Comparison of ENCODE assay signal across 20 cellular contexts in the genomic region with DNA sequence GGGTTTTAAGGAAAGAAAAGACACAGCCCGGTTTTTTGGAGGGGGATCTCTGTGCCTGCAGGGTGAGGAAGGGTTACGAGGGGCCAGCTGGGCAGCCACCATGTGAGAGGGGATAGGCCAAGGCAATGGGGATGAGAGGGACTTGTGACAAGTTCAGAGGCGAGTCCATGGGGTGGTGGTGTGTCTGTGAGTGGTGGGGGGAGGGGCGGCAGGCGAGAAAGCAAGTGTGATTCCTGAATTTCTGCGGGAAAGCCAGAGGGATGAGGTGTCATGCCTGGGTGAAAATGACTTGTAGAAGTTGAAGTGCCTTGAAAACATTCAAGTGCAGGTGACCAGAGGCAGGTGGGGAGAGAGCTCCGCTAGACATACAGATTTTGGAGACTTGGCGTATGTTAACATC.
A peak's percentile ranks its signal among the peaks of the same experiment; 100 is the strongest.
DNase-seq lines count a peak whose midpoint lies in the region; FAIRE-seq and TF ChIP-seq lines count a peak whose summit lies in the region.
"Had no signal": no experiment of that assay in that cellular context is flagged by ENCODE, and none has a peak within 500 bp of the region (broad histone marks: within the 10 kb centered on the region; RNA-seq: fewer than 3 reads in every experiment).

No MANE protein-coding gene starts in this region.

- no peak overlapping the region for H2BK15ac ChIP-seq in mesenchymal stem cell (ENCODE audit: low read depth, poor library complexity, severe bottlenecking)

- no peaks in the 10 kb centered on the region for H3K36me3 Mint-ChIP-seq in progenitor cell of endocrine pancreas (ENCODE audit: insufficient read depth)

- H3K9me3 ChIP-seq in mesenchymal stem cell (ENCODE audit: control insufficient read depth, low read length), result peaks cover 5% of the 10 kb centered on the region
- no peaks in the 10 kb centered on the region for H3K9me3 ChIP-seq in spleen

- no peak overlapping the region for H3K4me2 ChIP-seq in mesenchymal stem cell (ENCODE audit: low read length, poor library complexity, severe bottlenecking)

- intact Hi-C loops in spleen (cut with DNase I; ENCODE audit: low total_unique reads), result no loop called here

- H3K79me1 ChIP-seq in mesenchymal stem cell (replicated peaks; ENCODE audit: low read length, poor library complexity, severe bottlenecking), result no peaks in the 10 kb centered on the region

- H2BK12ac ChIP-seq in mesenchymal stem cell (ENCODE audit: low read length in 2 of 2), result no peak overlapping the region

- H3K27me3 Mint-ChIP-seq in progenitor cell of endocrine pancreas, result peaks cover 27% of the 10 kb centered on the region

- H4K8ac ChIP-seq in mesenchymal stem cell (ENCODE audit: low read length), result no peak overlapping the region

- TF ChIP-seq CTCF in bronchial epithelial cell (IDR thresholded peaks at IDR 0.05; ENCODE audit: insufficient read depth, low read length, severe bottlenecking), result no peak
- TF ChIP-seq CTCF in progenitor cell of endocrine pancreas (IDR thresholded peaks at IDR 0.05; ENCODE audit: unreplicated experiment), result no peak
- TF ChIP-seq CTCF in spleen (IDR thresholded peaks at IDR 0.05 in 8 of 11, conservative IDR thresholded peaks at IDR 0.05 in 3 of 11), result no peak

- H3K4me1 Mint-ChIP-seq in progenitor cell of endocrine pancreas (ENCODE audit: low read depth), result peaks cover 8% of the 10 kb centered on the region

- H3K27ac ChIP-seq in mesenchymal stem cell (ENCODE audit: low read length, poor library complexity, severe bottlenecking) (no peak overlapping the region), spleen (no peak overlapping the region)
- H3K27ac ChIP-seq: C4-2B had no signal

- H2AFZ ChIP-seq in mesenchymal stem cell (ENCODE audit: low read depth, low read length), result no peak overlapping the region

- H3K27ac Mint-ChIP-seq in progenitor cell of endocrine pancreas, result peak overlapping the region; percentile 15

- H3K9me3 Mint-ChIP-seq in progenitor cell of endocrine pancreas (ENCODE audit: low read depth), result peaks cover 4% of the 10 kb centered on the region

- TF ChIP-seq POLR2A in GM12892 (IDR thresholded peaks at IDR 0.05; ENCODE audit: low read depth, low read length), result no peak
- no peak for TF ChIP-seq POLR2A in spleen (IDR thresholded peaks at IDR 0.05)

- no peaks in the 10 kb centered on the region for H3K27me3 ChIP-seq in bronchial epithelial cell (ENCODE audit: control insufficient read depth, insufficient read depth, low read length)
- no peaks in the 10 kb centered on the region for H3K27me3 ChIP-seq in mesenchymal stem cell (ENCODE audit: control insufficient read depth in 1 of 2, insufficient read depth in 1 of 2, low read length in 2 of 2)
- H3K27me3 ChIP-seq in spleen (replicated peaks in 1 of 7), result no peaks in the 10 kb centered on the region

- no peak overlapping the region for H3K4me3 Mint-ChIP-seq in progenitor cell of endocrine pancreas (ENCODE audit: low read depth)

- H3K4me1 ChIP-seq in mesenchymal stem cell (ENCODE audit: control insufficient read depth, insufficient read depth, low read depth, low read length), result peaks cover 1% of the 10 kb centered on the region
- H3K4me1 ChIP-seq in spleen, result no peaks in the 10 kb centered on the region

- no peak overlapping the region for H3K4ac ChIP-seq in mesenchymal stem cell (ENCODE audit: low read depth in 1 of 2, low read length in 2 of 2)

- 62% methylated on average over 8 of the region's 8 CpGs for WGBS in mesenchymal stem cell
- 61 to 79% (median 72%) methylated on average over 7 to 8 of the region's 8 CpGs for WGBS in spleen, 5 donors

- H3K36me3 ChIP-seq in bronchial epithelial cell (ENCODE audit: control insufficient read depth, insufficient read depth, low read length) (no peaks in the 10 kb centered on the region), mesenchymal stem cell (ENCODE audit: control insufficient read depth in 1 of 2, insufficient read depth in 2 of 2, low read depth in 1 of 2, low read length in 2 of 2) (no peaks in the 10 kb centered on the region), spleen (no peaks in the 10 kb centered on the region)

- H3K18ac ChIP-seq in mesenchymal stem cell (ENCODE audit: low read depth in 1 of 2, low read length in 2 of 2), result no peak overlapping the region

- H2BK5ac ChIP-seq in mesenchymal stem cell (ENCODE audit: low read depth, low read length, poor library complexity, severe bottlenecking), result no peak overlapping the region

- H2AK5ac ChIP-seq in mesenchymal stem cell (ENCODE audit: low read length, severe bottlenecking), result no peak overlapping the region

- no peak overlapping the region for H4K91ac ChIP-seq in mesenchymal stem cell (ENCODE audit: low read length)

- DNase-seq in ELF-1 (ENCODE audit: low read depth, low spot score) (peak; percentile 10), bronchial epithelial cell (ENCODE audit: low read depth) (no peak), globus pallidus (ENCODE audit: low spot score) (peak; percentile 43), progenitor cell of endocrine pancreas (ENCODE audit: low spot score, unreplicated experiment) (no peak), GM12892 (ENCODE audit: insufficient read length) (no peak), mesenchymal stem cell (no peak), spleen (no peak)
- DNase-seq: DMS53; GF-D8; Kasumi-1; NCI-H1694; NCI-H2081; NCI-H2171; NCI-H345; NCI-H524; NCI-H774; NK-92 treated with Interleukin-12 subunit alpha and Interleukin-12 subunit beta, amount 100 ng/mL, for 24 hours had no signal

- H3K9ac ChIP-seq in mesenchymal stem cell (ENCODE audit: low read length), result no peak overlapping the region

- H3K4me3 ChIP-seq in bronchial epithelial cell (ENCODE audit: low read depth, low read length), result no peak overlapping the region
- H3K4me3 ChIP-seq in mesenchymal stem cell (ENCODE audit: insufficient read depth in 1 of 2, low read depth in 1 of 2, low read length in 2 of 2), result no peak overlapping the region
- H3K4me3 ChIP-seq in spleen, result no peak overlapping the region

- H2BK120ac ChIP-seq in mesenchymal stem cell (ENCODE audit: low read depth, low read length), result no peak overlapping the region

- FAIRE-seq in bronchial epithelial cell (lab: Jason Lieb, UNC), result peak; percentile 75
- FAIRE-seq in GM12892 (lab: Jason Lieb, UNC), result no peak
- FAIRE-seq: A204.1, D721Med had no signal

- no peak overlapping the region for H3K14ac ChIP-seq in mesenchymal stem cell (ENCODE audit: low read length in 2 of 2)

- H3K23ac ChIP-seq in mesenchymal stem cell (ENCODE audit: low read length in 2 of 2), result no peak overlapping the region

Comparison
In these comparisons a context has a peak if more than half of its experiments do, and no peak if none do; other contexts are left out.
1. DNase-seq: peak in ELF-1 (single experiment) and globus pallidus (single experiment); none in bronchial epithelial cell (single experiment), progenitor cell of endocrine pancreas (single experiment), GM12892 (single experiment), mesenchymal stem cell (single experiment) and spleen (single experiment).